ENCODE assay signal across 19 cellular contexts in genomic region chr21:42696516-42697040, GRCh38. TPM values are rescaled to one million over a fixed set of nuclear protein-coding genes. Genes with fewer than 3 reads are reported as not detected.
"Had no signal": no experiment of that assay in that cellular context is flagged by ENCODE, and none has a peak within 500 bp of the region (broad histone marks: within the 10 kb centered on the region; RNA-seq: fewer than 3 reads in every experiment).

No MANE protein-coding gene starts in this region.

- H2AFZ ChIP-seq: PC-9 had no signal

- H3K27ac ChIP-seq: KMS-11, PC-9, WERI-Rb-1 had no signal

- H3K4me3 ChIP-seq: PC-9 had no signal

- H3K4me2 ChIP-seq: KMS-11, PC-9 had no signal

- DNase-seq: activated CD4-positive, alpha-beta memory T cell treated with anti-CD3 and anti-CD28 coated beads, Interleukin-2, amount 10 ng/mL, durations not matched to agents 7 days and 5 days; activated CD4-positive, alpha-beta T cell treated with anti-CD3 and anti-CD28 coated beads for 36 hours; activated CD4-positive, alpha-beta T cell treated with anti-CD3 and anti-CD28 coated beads, Interleukin-2, amount 50 U/mL, for 1 hour; activated naive CD4-positive, alpha-beta T cell; activated T-cell treated with anti-CD3 and anti-CD28 coated beads, Interleukin-2, amount 50 U/mL, for 72 hours; central memory CD4-positive, alpha-beta T cell; NCI-H1092; NCI-H1417; NCI-H2029; NCI-H2107; NCI-H2171 treated with DMSO at 0.1 percent for 48 hours; NCI-H345; NCI-H510A; NCI-H69; PC-9; SHP77 treated with DMSO at 0.1 percent for 48 hours; WERI-Rb-1 had no signal

- ATAC-seq: activated CD4-positive, alpha-beta T cell treated with anti-CD3 and anti-CD28 coated beads for 36 hours; activated T-cell treated with anti-CD3 and anti-CD28 coated beads, Interleukin-2, amount 50 U/mL, for 72 hours had no signal

- H3K9ac ChIP-seq: KMS-11 had no signal

RNA-seq across cellular contexts. Expression of gene PDE9A, which starts 43.2 kb away (rescaled TPM):
- total RNA-seq: MCF 10A had no signal
